ENCODE assay signal across 15 cellular contexts in the genomic region with DNA sequence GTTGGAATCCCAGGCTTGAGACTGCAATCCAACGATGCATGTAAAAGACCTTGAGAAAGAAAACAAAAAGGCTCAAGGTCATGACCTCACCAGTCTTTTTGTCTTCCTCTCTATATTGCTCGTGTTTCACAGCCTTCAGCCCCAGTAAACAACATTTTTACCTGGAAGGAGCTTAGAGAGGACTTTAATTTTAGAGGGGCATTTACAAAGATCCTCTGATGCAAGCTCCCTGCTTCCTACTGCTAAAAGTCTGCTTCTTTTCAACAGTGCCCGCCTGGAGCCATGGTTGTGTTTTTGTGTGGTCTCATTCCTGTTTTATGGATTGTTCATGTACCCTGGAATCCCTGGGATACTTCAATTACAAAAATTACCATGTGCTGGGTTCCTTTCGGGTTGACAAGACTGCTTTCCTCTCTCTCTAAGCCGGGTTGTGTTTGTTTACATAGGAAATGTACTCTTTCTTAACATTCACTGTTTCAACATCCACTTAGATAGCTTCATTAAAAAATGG.
DNase-seq lines count a peak whose midpoint lies in the region; ATAC-seq and TF ChIP-seq lines count a peak whose summit lies in the region.
"Had no signal": no experiment of that assay in that cellular context is flagged by ENCODE, and none has a peak within 500 bp of the region (broad histone marks: within the 10 kb centered on the region; RNA-seq: fewer than 3 reads in every experiment).

No MANE protein-coding gene starts in this region.

- no peak overlapping the region for H2BK12ac ChIP-seq in trophoblast cell (ENCODE audit: low read length)

- H3K18ac ChIP-seq in trophoblast cell (ENCODE audit: low read length) = no peak overlapping the region

- H3K4me3 ChIP-seq in foreskin fibroblast (ENCODE audit: low read depth in 1 of 2, low read length in 2 of 2) (no peak overlapping the region), trophoblast cell (ENCODE audit: low read depth, low read length) (no peak overlapping the region)

- H3K4me3 Mint-ChIP-seq in T-helper 17 cell = no peak overlapping the region
- H3K4me3 Mint-ChIP-seq: activated naive CD4-positive, alpha-beta T cell treated with anti-CD3 and anti-CD28 coated beads, Interleukin-2, amount 10 ng/mL, durations not matched to agents 7 days and 5 days; memory B cell; T-helper 1 cell treated with Interleukin-12 subunit alpha and Interleukin-12 subunit beta and Interleukin-4 antibody, amounts not matched to agents 30 μg/mL and 1 μg/mL, for 36 hours had no signal

- no peak for TF ChIP-seq CTCF in foreskin fibroblast (IDR thresholded peaks at IDR 0.05; ENCODE audit: low read depth, low read length)

- peak; percentile 36 for DNase-seq in EH (ENCODE audit: low read depth)
- no peak for DNase-seq in T-helper 17 cell
- peak; percentile 29 to 57 for DNase-seq in foreskin fibroblast
- no peak for DNase-seq in trophoblast cell
- DNase-seq in AG08395 (ENCODE audit: low spot score) = no peak
- no peak for DNase-seq in activated CD4-positive, CD25-positive, alpha-beta regulatory T cell (lab: John Stamatoyannopoulos, UW)
- DNase-seq: activated naive CD4-positive, alpha-beta T cell treated with anti-CD3 and anti-CD28 coated beads, Interleukin-2, amount 10 ng/mL, durations not matched to agents 7 days and 5 days; effector CD8-positive, alpha-beta T cell; H7; KBM-7; NCI-H2029 had no signal

- H4K8ac ChIP-seq in trophoblast cell (ENCODE audit: low read depth, low read length) = no peak overlapping the region

- ATAC-seq in T-helper 17 cell (no peak), HG03571 (IDR thresholded peaks at IDR 0.05; ENCODE audit: unreplicated experiment) (no peak), HG03025 (IDR thresholded peaks at IDR 0.05; ENCODE audit: low FRiP score, unreplicated experiment) (no peak)

- H3K79me1 ChIP-seq in trophoblast cell (ENCODE audit: low read length) = peaks cover 40% of the 10 kb centered on the region

- H3K9me3 ChIP-seq in T-helper 17 cell (ENCODE audit: control insufficient read depth, low read length, poor library complexity, severe bottlenecking) (no peaks in the 10 kb centered on the region), trophoblast cell (ENCODE audit: insufficient read depth, low read depth, low read length) (no peaks in the 10 kb centered on the region)

- peaks cover 52% of the 10 kb centered on the region for H3K27me3 Mint-ChIP-seq in T-helper 17 cell
- H3K27me3 Mint-ChIP-seq: activated naive CD4-positive, alpha-beta T cell treated with anti-CD3 and anti-CD28 coated beads, Interleukin-2, amount 10 ng/mL, durations not matched to agents 7 days and 5 days had no signal

- no peak overlapping the region for H3K23ac ChIP-seq in trophoblast cell (ENCODE audit: low read length)

- H3K36me3 Mint-ChIP-seq in T-helper 17 cell (ENCODE audit: low read depth) = no peaks in the 10 kb centered on the region
- H3K36me3 Mint-ChIP-seq: activated naive CD4-positive, alpha-beta T cell treated with anti-CD3 and anti-CD28 coated beads, Interleukin-2, amount 10 ng/mL, durations not matched to agents 7 days and 5 days; memory B cell had no signal

- no peaks in the 10 kb centered on the region for H3K4me1 Mint-ChIP-seq in T-helper 17 cell
- H3K4me1 Mint-ChIP-seq: activated naive CD4-positive, alpha-beta T cell treated with anti-CD3 and anti-CD28 coated beads, Interleukin-2, amount 10 ng/mL, durations not matched to agents 7 days and 5 days; memory B cell had no signal

- H4K91ac ChIP-seq in trophoblast cell (ENCODE audit: low read depth, low read length) = peak overlapping the region; percentile 10

- H2BK5ac ChIP-seq in trophoblast cell (ENCODE audit: low read depth, low read length, poor library complexity) = peak overlapping the region; percentile 84

- no peak overlapping the region for H4K12ac ChIP-seq in trophoblast cell (ENCODE audit: low read depth, low read length)

- peak overlapping the region; percentile 97 for H2BK120ac ChIP-seq in trophoblast cell (ENCODE audit: insufficient read depth, low read length, poor library complexity)

- H2AFZ ChIP-seq in trophoblast cell (ENCODE audit: insufficient read depth, low read length, poor library complexity) = no peak overlapping the region

- peaks cover 2 to 16% of the 10 kb centered on the region in 2 experiments for H3K4me1 ChIP-seq in trophoblast cell (ENCODE audit: control insufficient read depth in 1 of 2, insufficient read depth in 2 of 2, low read length in 2 of 2)

- WGBS in trophoblast cell (ENCODE audit: extremely low coverage, insufficient coverage, insufficient read length) = no CpG with 5 or more reads among the region's 5 CpGs

- no peaks in the 10 kb centered on the region for H3K36me3 ChIP-seq in trophoblast cell (ENCODE audit: control insufficient read depth in 1 of 2, insufficient read depth in 2 of 2, low read length in 2 of 2)

- H3K79me2 ChIP-seq in trophoblast cell (ENCODE audit: control insufficient read depth, insufficient read depth, low read length, poor library complexity) = peaks cover 4% of the 10 kb centered on the region

- H3K27me3 ChIP-seq in trophoblast cell (ENCODE audit: insufficient read depth, low read length) = no peaks in the 10 kb centered on the region

- H3K4me2 ChIP-seq in trophoblast cell (ENCODE audit: low read length) = no peak overlapping the region

- H2AK5ac ChIP-seq in trophoblast cell (ENCODE audit: low read length) = no peak overlapping the region

- H3K14ac ChIP-seq in trophoblast cell (ENCODE audit: low read length) = no peak overlapping the region

- H3K4ac ChIP-seq in trophoblast cell (ENCODE audit: low read depth, low read length) = no peak overlapping the region

- H3K27ac ChIP-seq in trophoblast cell (ENCODE audit: low read depth, low read length) = peak overlapping the region; percentile 96

- no peak overlapping the region for H3K9ac ChIP-seq in trophoblast cell (ENCODE audit: low read length)

- H3K27ac Mint-ChIP-seq in T-helper 17 cell = peak overlapping the region; percentile 77
- H3K27ac Mint-ChIP-seq: activated naive CD4-positive, alpha-beta T cell treated with anti-CD3 and anti-CD28 coated beads, Interleukin-2, amount 10 ng/mL, durations not matched to agents 7 days and 5 days; memory B cell; T-helper 1 cell treated with Interleukin-12 subunit alpha and Interleukin-12 subunit beta and Interleukin-4 antibody, amounts not matched to agents 30 μg/mL and 1 μg/mL, for 36 hours had no signal

Comparison
In these comparisons a context has a peak if more than half of its experiments do, and no peak if none do; other contexts are left out.
1. DNase-seq: peak in EH (single experiment) and foreskin fibroblast (2 of 2); none in T-helper 17 cell (0 of 3), trophoblast cell (0 of 2), AG08395 (single experiment) and activated CD4-positive, CD25-positive, alpha-beta regulatory T cell (0 of 4).